28 cellular contexts compared by ENCODE assay signal in the genomic region with DNA sequence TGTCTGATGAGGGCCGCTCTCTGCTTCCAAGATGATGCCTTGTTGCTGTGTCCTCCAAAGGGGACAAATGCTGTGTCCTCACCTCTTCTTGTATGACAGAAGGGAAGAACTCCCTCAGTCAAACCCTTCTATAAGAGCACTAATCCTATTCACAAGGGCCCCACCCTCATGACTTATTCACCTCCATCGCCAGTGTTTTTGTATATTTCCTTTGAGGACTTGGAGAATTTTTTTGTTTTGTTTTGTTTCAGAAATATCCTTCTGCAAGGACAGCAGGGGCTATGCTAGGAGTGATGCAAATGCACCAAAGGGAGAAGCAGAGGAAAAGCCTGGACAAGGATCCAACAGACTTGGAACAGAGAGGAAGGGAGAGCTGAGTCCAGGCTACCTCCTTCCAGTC.
"Had no signal": no experiment of that assay in that cellular context is flagged by ENCODE, and none has a peak within 500 bp of the region (broad histone marks: within the 10 kb centered on the region; RNA-seq: fewer than 3 reads in every experiment).

No MANE protein-coding gene starts in this region.

- H3K27ac ChIP-seq: ovary, parathyroid adenoma, psoas muscle, right lobe of liver, sigmoid colon, stomach, thoracic aorta, thyroid gland, tibial nerve, upper lobe of left lung, vagina had no signal

- H3K36me3 ChIP-seq: ovary, right lobe of liver, sigmoid colon, stomach, thoracic aorta, thyroid gland, tibial nerve, upper lobe of left lung, vagina had no signal

- DNase-seq: nephron progenitor cell; occipital lobe; ovary; posterior cingulate gyrus; psoas muscle; right cardiac atrium; right lobe of liver; sigmoid colon; small intestine; stimulated activated CD4-positive, alpha-beta T cell treated with anti-CD3 and anti-CD28 coated beads, Interleukin-15, amount 100 ng/mL, for 24 hours; stimulated activated CD4-positive, alpha-beta T cell treated with anti-CD3 and anti-CD28 coated beads, Interleukin-2, amount 100 ng/mL, for 24 hours; stimulated activated CD4-positive, alpha-beta T cell treated with anti-CD3 and anti-CD28 coated beads, Interleukin-2, amount 100 ng/mL, for 48 hours; stimulated activated CD4-positive, alpha-beta T cell treated with anti-CD3 and anti-CD28 coated beads, Interleukin-4, amount 100 ng/mL, for 24 hours; stimulated activated naive B cell treated with anti-CD40 and anti-IgM and Interleukin-4, amounts not matched to agents 10 μg/mL and 1 μg/mL and 100 μg/mL, for 72 hours; stimulated activated naive CD4-positive, alpha-beta T cell treated with Interleukin-2 at 50 U/mL for 16 hours; stomach; thyroid gland; trophoblast cell; upper lobe of left lung had no signal

- ATAC-seq: psoas muscle; right cardiac atrium; right lobe of liver; stimulated activated effector memory CD8-positive, alpha-beta T cell treated with anti-CD3 and anti-CD28 coated beads, Interleukin-12 subunit alpha, Interleukin-12 subunit beta, amount 100 ng/mL, for 72 hours; stimulated activated naive B cell treated with anti-CD40 and anti-IgM and Interleukin-4, amounts not matched to agents 10 μg/mL and 1 μg/mL and 100 μg/mL, for 72 hours had no signal

- H3K4me1 ChIP-seq: parathyroid adenoma, psoas muscle, right lobe of liver, sigmoid colon, stomach, tibial nerve, upper lobe of left lung, vagina had no signal

- H3K9me3 ChIP-seq: ovary, psoas muscle, right lobe of liver, sigmoid colon, stomach, thoracic aorta, thyroid gland, tibial nerve, upper lobe of left lung, vagina had no signal

- H3K9me3 Mint-ChIP-seq: natural killer cell treated with Interleukin-12 subunit alpha and Interleukin-12 subunit beta and Interleukin-15 and Interleukin-18, amount 100 ng/mL, for 72 hours; stimulated activated naive CD8-positive, alpha-beta T cell treated with anti-CD3 and anti-CD28 coated beads, Interleukin-15, Interleukin-2, amounts not matched to agents 100 ng/mL and 50 ng/mL, for 24 hours had no signal

- H3K9ac ChIP-seq: parathyroid adenoma had no signal

- H3K4me3 ChIP-seq: ovary, psoas muscle, right lobe of liver, sigmoid colon, stomach, thoracic aorta, thyroid gland, tibial nerve, upper lobe of left lung, vagina had no signal

- H3K4me3 Mint-ChIP-seq: natural killer cell treated with Interleukin-12 subunit alpha and Interleukin-12 subunit beta and Interleukin-15 and Interleukin-18, amount 100 ng/mL, for 72 hours; nephron progenitor cell; neural crest cell; stimulated activated effector memory CD8-positive, alpha-beta T cell treated with anti-CD3 and anti-CD28 coated beads, Interleukin-12 subunit alpha, Interleukin-12 subunit beta, amount 100 ng/mL, for 72 hours; stimulated activated naive B cell treated with anti-CD40 and anti-IgM and Interleukin-4, amounts not matched to agents 10 μg/mL and 1 μg/mL and 100 μg/mL, for 72 hours; stimulated activated naive CD8-positive, alpha-beta T cell treated with anti-CD3 and anti-CD28 coated beads, Interleukin-15, Interleukin-2, amounts not matched to agents 100 ng/mL and 50 ng/mL, for 24 hours had no signal

- H3K4me1 Mint-ChIP-seq: stimulated activated effector memory CD8-positive, alpha-beta T cell treated with anti-CD3 and anti-CD28 coated beads, Interleukin-12 subunit alpha, Interleukin-12 subunit beta, amount 100 ng/mL, for 72 hours had no signal

- H3K27me3 ChIP-seq: ovary, right lobe of liver, thyroid gland, upper lobe of left lung, vagina had no signal

- H3K36me3 Mint-ChIP-seq: natural killer cell treated with Interleukin-12 subunit alpha and Interleukin-12 subunit beta and Interleukin-15 and Interleukin-18, amount 100 ng/mL, for 72 hours; stimulated activated effector memory CD8-positive, alpha-beta T cell treated with anti-CD3 and anti-CD28 coated beads, Interleukin-12 subunit alpha, Interleukin-12 subunit beta, amount 100 ng/mL, for 72 hours had no signal

- H3K79me2 ChIP-seq: parathyroid adenoma had no signal

- H2AFZ ChIP-seq: parathyroid adenoma had no signal

- H3K27ac Mint-ChIP-seq: natural killer cell treated with Interleukin-12 subunit alpha and Interleukin-12 subunit beta and Interleukin-15 and Interleukin-18, amount 100 ng/mL, for 72 hours; nephron progenitor cell; progenitor cell of endocrine pancreas; stimulated activated effector memory CD8-positive, alpha-beta T cell treated with anti-CD3 and anti-CD28 coated beads, Interleukin-12 subunit alpha, Interleukin-12 subunit beta, amount 100 ng/mL, for 72 hours; stimulated activated naive B cell treated with anti-CD40 and anti-IgM and Interleukin-4, amounts not matched to agents 10 μg/mL and 1 μg/mL and 100 μg/mL, for 72 hours; stimulated activated naive CD8-positive, alpha-beta T cell treated with anti-CD3 and anti-CD28 coated beads, Interleukin-15, Interleukin-2, amounts not matched to agents 100 ng/mL and 50 ng/mL, for 24 hours had no signal
